ENCODE assay signal across 7 cellular contexts in genomic region chr14:106417224-106418049, GRCh38.
DNase-seq lines count a peak whose midpoint lies in the region; ATAC-seq and TF ChIP-seq lines count a peak whose summit lies in the region.

No MANE protein-coding gene starts in this region.

- no peak overlapping the region for H3K4me3 ChIP-seq in HEK293 (ENCODE audit: low read depth, low read length)

- CTCF ChIA-PET in HEK293 (lab: Yijun Ruan, JAX), result interaction anchor here (0.6 to 7.4 kb wide), 54 partner anchors 8 to 429 kb away, joined by 3 to 72 read pairs (median 4); no protein-coding TSS in a partner anchor

- in situ Hi-C loops in GM13977 (cut with MboI; ENCODE audit: low pct_unique_long_range_greater_than_20kb, low sequenced_read_pairs, unreplicated experiment), result no loop called here

- peak; percentile 100 for TF ChIP-seq CTCF in GM13977 (IDR thresholded peaks at IDR 0.05; ENCODE audit: extremely low read depth, insufficient read depth, missing control alignments)
- peak; percentile 87 for TF ChIP-seq CTCF in HEK293 (tag by site-specific recombination; IDR thresholded peaks at IDR 0.05)
- TF ChIP-seq CTCF in foreskin keratinocyte (conservative IDR thresholded peaks at IDR 0.05), result peak; percentile 61

- H3K36me3 ChIP-seq in HEK293 (ENCODE audit: control insufficient read depth in 2 of 2, insufficient read depth in 1 of 2, low read length in 2 of 2), result no peaks in the 10 kb centered on the region

- ATAC-seq in foreskin keratinocyte, result peak; percentile 21

- no peaks in the 10 kb centered on the region for H3K27me3 ChIP-seq in foreskin keratinocyte

- H3K27ac ChIP-seq in HEK293 (ENCODE audit: extremely low read depth, low read depth, low read length) (no peak overlapping the region), foreskin keratinocyte (no peak overlapping the region)

- DNase-seq in GM13977 (ENCODE audit: low spot score), result peak; percentile 77
- DNase-seq in NCI-H1694 (lab: John Stamatoyannopoulos, UW), result peak; percentile 85
- peak; percentile 69 for DNase-seq in activated CD8-positive, alpha-beta memory T cell treated with anti-CD3 and anti-CD28 coated beads, Interleukin-2, amount 50 U/mL, for 4 hours
- no peak for DNase-seq in foreskin keratinocyte
- DNase-seq in stimulated activated CD4-positive, alpha-beta T cell treated with anti-CD3 and anti-CD28 coated beads, Interleukin-2, amount 100 ng/mL, for 4 hours (ENCODE audit: low read depth), result peak; percentile 70
- DNase-seq in midbrain (lab: John Stamatoyannopoulos, UW), result no peak

- H3K9me3 ChIP-seq in HEK293 (ENCODE audit: control insufficient read depth, insufficient read depth, low read depth, low read length), result peaks cover 5% of the 10 kb centered on the region

- H3K4me1 ChIP-seq in HEK293 (ENCODE audit: control insufficient read depth, insufficient read depth, low read length), result no peaks in the 10 kb centered on the region
- H3K4me1 ChIP-seq in foreskin keratinocyte, result no peaks in the 10 kb centered on the region

- POLR2A ChIA-PET in HEK293 (lab: Yijun Ruan, JAX), result no interaction called here

TF ChIP-seq in HEK293, 187 proteins besides CTCF, POLR2A, EP300 and RAD21:
- TF ChIP-seq SETDB1 (IDR thresholded peaks at IDR 0.05; ENCODE audit: insufficient read length, low read length) (peak; percentile 67), ZNF148 (tag by site-specific recombination; IDR thresholded peaks at IDR 0.05; ENCODE audit: borderline replicate concordance) (no peak), ZNF660 (tag by site-specific recombination; IDR thresholded peaks at IDR 0.05) (0 out of 2 replicates have a peak, but pooled peaks have one; percentile 66), PBX3 (CRISPR knock-in tag; IDR thresholded peaks at IDR 0.05) (no peak), GLIS2 (tag by site-specific recombination; IDR thresholded peaks at IDR 0.05) (peak; percentile 43; the same call in 1 of the 2 replicates)
TF ChIP-seq in HEK293: peak in this region for 3.

Comparison
In these comparisons a context has a peak if more than half of its experiments do, and no peak if none do; other contexts are left out.
1. DNase-seq: peak in GM13977 (single experiment), NCI-H1694 (single experiment), activated CD8-positive, alpha-beta memory T cell treated with anti-CD3 and anti-CD28 coated beads, Interleukin-2, amount 50 U/mL, for 4 hours (single experiment) and stimulated activated CD4-positive, alpha-beta T cell treated with anti-CD3 and anti-CD28 coated beads, Interleukin-2, amount 100 ng/mL, for 4 hours (single experiment); none in foreskin keratinocyte (0 of 2) and midbrain (single experiment).
2. Peak in every context shown above with its lines, with median percentiles within 50 percentile points of each other: CTCF ChIP-seq.